Comparison of ENCODE assay signal across 22 cellular contexts in the genomic region with DNA sequence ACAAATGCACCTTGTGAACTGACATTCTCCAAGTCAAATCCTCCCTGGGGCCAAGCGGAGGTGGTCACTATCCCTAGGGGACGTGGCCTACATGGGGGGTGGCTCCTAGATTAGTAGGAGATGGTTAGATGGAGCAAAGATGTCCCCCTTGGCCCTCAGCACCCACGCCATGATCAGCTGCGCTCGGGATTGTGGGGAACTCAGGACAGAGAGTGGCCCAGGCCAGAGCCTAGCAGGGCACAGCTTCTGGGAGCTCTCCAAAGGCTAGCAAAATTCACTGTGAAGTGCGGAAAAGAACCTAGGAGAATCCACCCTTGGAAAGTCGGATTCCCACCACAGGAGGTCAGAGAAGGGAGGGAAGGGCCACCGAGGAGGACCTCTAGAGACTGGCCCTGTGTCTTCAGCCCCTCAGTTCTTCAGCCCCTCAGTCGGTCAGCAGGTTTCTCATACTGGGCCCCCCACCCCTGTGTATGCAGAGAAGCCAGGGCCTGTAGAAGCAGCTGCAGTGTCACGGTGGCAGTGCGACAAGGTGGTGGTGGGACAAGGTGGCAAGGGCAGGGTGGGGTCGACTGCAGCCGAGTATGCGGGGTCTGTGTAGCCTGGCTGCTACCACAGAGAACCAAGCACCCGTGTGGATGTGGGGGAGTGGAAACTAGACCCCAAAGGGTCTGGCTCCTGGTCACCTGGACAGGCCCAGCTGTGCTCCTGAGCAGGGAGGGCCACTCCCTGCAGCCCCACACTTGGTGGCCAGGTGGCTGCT. TPM values are rescaled to one million over a fixed set of nuclear protein-coding genes. Genes with fewer than 3 reads are reported as not detected.
DNase-seq lines count a peak whose midpoint lies in the region; ATAC-seq, FAIRE-seq and TF ChIP-seq lines count a peak whose summit lies in the region.
"Had no signal": no experiment of that assay in that cellular context is flagged by ENCODE, and none has a peak within 500 bp of the region (broad histone marks: within the 10 kb centered on the region; RNA-seq: fewer than 3 reads in every experiment).

No MANE protein-coding gene starts in this region.

- H3K36me3 ChIP-seq in stomach = no peaks in the 10 kb centered on the region
- H3K36me3 ChIP-seq: thyroid gland had no signal

- no peaks in the 10 kb centered on the region for H3K9me3 ChIP-seq in stomach
- H3K9me3 ChIP-seq: A549, thyroid gland had no signal

- no peaks in the 10 kb centered on the region for H3K9me3 Mint-ChIP-seq in activated CD4-positive, alpha-beta T cell treated with anti-CD3 and anti-CD28 coated beads, Interleukin-2, amount 10 ng/mL, durations not matched to agents 7 days and 5 days
- H3K9me3 Mint-ChIP-seq in activated T-cell treated with anti-CD3 and anti-CD28 coated beads, Interleukin-2, amount 50 U/mL, for 24 hours = no peaks in the 10 kb centered on the region
- H3K9me3 Mint-ChIP-seq: central memory CD8-positive, alpha-beta T cell; nephron progenitor cell had no signal

- no peaks in the 10 kb centered on the region for H3K4me1 ChIP-seq in stomach

- 88 to 94% (median 90%) methylated on average over 14 to 15 of the region's 15 CpGs for WGBS in stomach, 5 donors

- peaks cover 7% of the 10 kb centered on the region for H3K36me3 Mint-ChIP-seq in activated CD4-positive, alpha-beta T cell treated with anti-CD3 and anti-CD28 coated beads, Interleukin-2, amount 10 ng/mL, durations not matched to agents 7 days and 5 days (ENCODE audit: low read depth)
- H3K36me3 Mint-ChIP-seq in activated T-cell treated with anti-CD3 and anti-CD28 coated beads, Interleukin-2, amount 50 U/mL, for 24 hours (ENCODE audit: low read depth) = peaks cover 19% of the 10 kb centered on the region

- no peak overlapping the region for H3K27ac ChIP-seq in stomach
- H3K27ac ChIP-seq: A549, SK-N-MC had no signal

- no peak for FAIRE-seq in D721Med (lab: Jason Lieb, UNC)
- FAIRE-seq: A549, frontal cortex, H54, TTC549 had no signal

- no peak overlapping the region for H3K4me3 Mint-ChIP-seq in activated CD4-positive, alpha-beta T cell treated with anti-CD3 and anti-CD28 coated beads, Interleukin-2, amount 10 ng/mL, durations not matched to agents 7 days and 5 days
- peak overlapping the region; percentile 69 for H3K4me3 Mint-ChIP-seq in activated T-cell treated with anti-CD3 and anti-CD28 coated beads, Interleukin-2, amount 50 U/mL, for 24 hours
- H3K4me3 Mint-ChIP-seq: central memory CD8-positive, alpha-beta T cell; nephron progenitor cell had no signal

- H3K4me3 ChIP-seq in stomach = no peak overlapping the region
- H3K4me3 ChIP-seq: A549, lung, SK-N-MC, thyroid gland had no signal

- H3K4me1 Mint-ChIP-seq in activated CD4-positive, alpha-beta T cell treated with anti-CD3 and anti-CD28 coated beads, Interleukin-2, amount 10 ng/mL, durations not matched to agents 7 days and 5 days = peaks cover 48% of the 10 kb centered on the region
- peaks cover 92% of the 10 kb centered on the region for H3K4me1 Mint-ChIP-seq in activated T-cell treated with anti-CD3 and anti-CD28 coated beads, Interleukin-2, amount 50 U/mL, for 24 hours (ENCODE audit: low read depth)

- intact Hi-C loops in stomach (cut with DNase I; ENCODE audit: low total_unique reads) = no loop called here

- peak; percentile 5 for DNase-seq in activated CD4-positive, alpha-beta T cell treated with anti-CD3 and anti-CD28 coated beads, Interleukin-2, amount 10 ng/mL, durations not matched to agents 7 days and 5 days
- DNase-seq in activated CD4-positive, alpha-beta T cell treated with anti-CD3 and anti-CD28 coated beads, Interleukin-2, amount 50 U/mL, for 1 hour = no peak
- peak; percentile 36 for DNase-seq in activated T-cell treated with anti-CD3 and anti-CD28 coated beads, Interleukin-2, amount 50 U/mL, for 24 hours
- DNase-seq in left lobe of liver (ENCODE audit: low spot score) (peak; percentile 41), stomach (peak; percentile 11), RPMI8226 (no peak), D721Med (ENCODE audit: insufficient read length, low spot score) (no peak)
- DNase-seq: EL, NCI-H2081, NCI-H524 treated with DMSO at 0.1 percent for 48 hours, nephron progenitor cell, OCI-M1 had no signal

- POLR2A ChIA-PET in activated CD4-positive, alpha-beta T cell treated with anti-CD3 and anti-CD28 coated beads, Interleukin-2, amount 10 ng/mL, durations not matched to agents 7 days and 5 days (lab: Charles Lee) = no interaction called here

- ATAC-seq in left lobe of liver = no peak
- ATAC-seq in GM19455 (IDR thresholded peaks at IDR 0.05; ENCODE audit: unreplicated experiment) = no peak
- ATAC-seq: A549 had no signal

- peaks cover 8% of the 10 kb centered on the region for H3K27me3 Mint-ChIP-seq in activated CD4-positive, alpha-beta T cell treated with anti-CD3 and anti-CD28 coated beads, Interleukin-2, amount 10 ng/mL, durations not matched to agents 7 days and 5 days
- peaks cover 21% of the 10 kb centered on the region for H3K27me3 Mint-ChIP-seq in activated T-cell treated with anti-CD3 and anti-CD28 coated beads, Interleukin-2, amount 50 U/mL, for 24 hours

- no peak for TF ChIP-seq CTCF in stomach (IDR thresholded peaks at IDR 0.05)
- no peak for TF ChIP-seq CTCF in D721Med (IDR thresholded peaks at IDR 0.05; ENCODE audit: insufficient read depth, missing control alignments)

- CTCF ChIA-PET in activated CD4-positive, alpha-beta T cell treated with anti-CD3 and anti-CD28 coated beads, Interleukin-2, amount 10 ng/mL, durations not matched to agents 7 days and 5 days (lab: Charles Lee) = interaction anchor here (0.6 to 3.9 kb wide), 4 partner anchors 10 to 82 kb away, joined by 3 to 24 read pairs (median 4); no protein-coding TSS in a partner anchor

- H3K27me3 ChIP-seq in stomach = peaks cover 0 to 8% (median 0%) of the 10 kb centered on the region in 3 donors
- H3K27me3 ChIP-seq: thyroid gland had no signal

- no peak for TF ChIP-seq EP300 in stomach (IDR thresholded peaks at IDR 0.05)

- TF ChIP-seq POLR2A in stomach (IDR thresholded peaks at IDR 0.05) = no peak

- H3K27ac Mint-ChIP-seq in activated CD4-positive, alpha-beta T cell treated with anti-CD3 and anti-CD28 coated beads, Interleukin-2, amount 10 ng/mL, durations not matched to agents 7 days and 5 days = no peak overlapping the region
- peak overlapping the region; percentile 85 for H3K27ac Mint-ChIP-seq in activated T-cell treated with anti-CD3 and anti-CD28 coated beads, Interleukin-2, amount 50 U/mL, for 24 hours
- H3K27ac Mint-ChIP-seq: nephron progenitor cell had no signal

RNA-seq across cellular contexts. Expression of a gene that starts 18.4 kb away (rescaled TPM):
- 1 to 10 TPM; 9.2 to 9.4 TPM for total RNA-seq in activated CD4-positive, alpha-beta T cell treated with anti-CD3 and anti-CD28 coated beads, Interleukin-2, amount 10 ng/mL, durations not matched to agents 7 days and 5 days
- total RNA-seq in left lobe of liver = not detected
- under 1 TPM in 1 of 5 donors, not detected in 4; 0.37 TPM for total RNA-seq in stomach
- under 1 TPM in 2 of 3 donors, not detected in 1; 0.13 to 0.19 TPM for polyA plus RNA-seq in stomach
- total RNA-seq: frontal cortex, renal cortical epithelial cell had no signal
- polyA plus RNA-seq: A549 had no signal

RNA-seq across cellular contexts. Expression of a gene that starts 41.9 kb away (rescaled TPM):
- 10 to 100 TPM; 29.4 to 30.4 TPM for total RNA-seq in activated CD4-positive, alpha-beta T cell treated with anti-CD3 and anti-CD28 coated beads, Interleukin-2, amount 10 ng/mL, durations not matched to agents 7 days and 5 days
- total RNA-seq in left lobe of liver = 14.2 TPM
- 1,000 to 10,000 TPM in 1 of 5 donors, 100 to 1,000 TPM in 2, 10 to 100 TPM in 2; 35.6 to 1,030 (median 105) TPM for total RNA-seq in stomach
- 10 to 100 TPM; 26.9 to 40.8 (median 32.2) TPM for polyA plus RNA-seq in stomach

Comparison
In these comparisons a context has a peak if more than half of its experiments do, and no peak if none do; other contexts are left out.
1. DNase-seq: peak in activated CD4-positive, alpha-beta T cell treated with anti-CD3 and anti-CD28 coated beads, Interleukin-2, amount 10 ng/mL, durations not matched to agents 7 days and 5 days (single experiment), activated T-cell treated with anti-CD3 and anti-CD28 coated beads, Interleukin-2, amount 50 U/mL, for 24 hours (single experiment), left lobe of liver (single experiment) and stomach (single experiment); none in activated CD4-positive, alpha-beta T cell treated with anti-CD3 and anti-CD28 coated beads, Interleukin-2, amount 50 U/mL, for 1 hour (single experiment), RPMI8226 (single experiment) and D721Med (single experiment).